2 cellular contexts compared by ENCODE assay signal in the genomic region with DNA sequence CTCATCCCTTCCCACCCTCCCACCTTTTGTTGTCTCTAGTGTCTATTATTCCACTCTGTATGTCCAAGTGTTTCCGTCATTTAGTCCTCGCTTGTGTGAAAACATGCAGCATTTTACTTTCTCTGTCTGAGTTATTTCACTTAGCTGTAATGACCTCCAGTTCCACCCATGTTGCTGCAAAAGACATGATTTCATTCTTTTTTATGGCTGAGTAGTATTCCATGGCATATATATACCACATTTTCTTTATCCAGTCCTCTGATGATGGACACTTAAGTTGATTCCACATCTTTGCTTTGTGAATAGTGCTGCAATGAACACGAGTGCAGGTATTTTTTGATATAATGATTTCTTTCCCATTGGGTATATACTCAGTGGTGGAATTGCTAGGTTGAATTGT.
TF ChIP-seq lines count a peak whose summit lies in the region.

No MANE protein-coding gene starts in this region.

TF ChIP-seq in SK-N-SH treated with all-trans-retinoic acid at 6 μM for 48 hours, 23 proteins besides CTCF, POLR2A, EP300 and RAD21 (continued from another document):
- TF ChIP-seq PATZ1 (CRISPR knock-in tag; IDR thresholded peaks at IDR 0.05; ENCODE audit: borderline replicate concordance), result no peak
- TF ChIP-seq ZNF8 (CRISPR knock-in tag; IDR thresholded peaks at IDR 0.05), result peak; percentile 72; the same call in 1 of the 2 replicates
- TF ChIP-seq TCF4 (CRISPR knock-in tag; IDR thresholded peaks at IDR 0.05; ENCODE audit: borderline replicate concordance), result no peak
- TF ChIP-seq CSDC2 (CRISPR knock-in tag; IDR thresholded peaks at IDR 0.05), result no peak
- TF ChIP-seq, protein P1, sequence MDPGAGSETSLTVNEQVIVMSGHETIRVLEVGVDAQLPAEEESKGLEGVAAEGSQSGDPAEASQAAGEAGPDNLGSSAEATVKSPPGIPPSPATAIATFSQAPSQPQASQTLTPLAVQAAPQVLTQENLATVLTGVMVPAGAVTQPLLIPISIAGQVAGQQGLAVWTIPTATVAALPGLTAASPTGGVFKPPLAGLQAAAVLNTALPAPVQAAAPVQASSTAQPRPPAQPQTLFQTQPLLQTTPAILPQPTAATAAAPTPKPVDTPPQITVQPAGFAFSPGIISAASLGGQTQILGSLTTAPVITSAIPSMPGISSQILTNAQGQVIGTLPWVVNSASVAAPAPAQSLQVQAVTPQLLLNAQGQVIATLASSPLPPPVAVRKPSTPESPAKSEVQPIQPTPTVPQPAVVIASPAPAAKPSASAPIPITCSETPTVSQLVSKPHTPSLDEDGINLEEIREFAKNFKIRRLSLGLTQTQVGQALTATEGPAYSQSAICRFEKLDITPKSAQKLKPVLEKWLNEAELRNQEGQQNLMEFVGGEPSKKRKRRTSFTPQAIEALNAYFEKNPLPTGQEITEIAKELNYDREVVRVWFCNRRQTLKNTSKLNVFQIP (CRISPR knock-in tag; IDR thresholded peaks at IDR 0.05; ENCODE audit: borderline replicate concordance, low read depth), result no peak
- TF ChIP-seq, protein P2, sequence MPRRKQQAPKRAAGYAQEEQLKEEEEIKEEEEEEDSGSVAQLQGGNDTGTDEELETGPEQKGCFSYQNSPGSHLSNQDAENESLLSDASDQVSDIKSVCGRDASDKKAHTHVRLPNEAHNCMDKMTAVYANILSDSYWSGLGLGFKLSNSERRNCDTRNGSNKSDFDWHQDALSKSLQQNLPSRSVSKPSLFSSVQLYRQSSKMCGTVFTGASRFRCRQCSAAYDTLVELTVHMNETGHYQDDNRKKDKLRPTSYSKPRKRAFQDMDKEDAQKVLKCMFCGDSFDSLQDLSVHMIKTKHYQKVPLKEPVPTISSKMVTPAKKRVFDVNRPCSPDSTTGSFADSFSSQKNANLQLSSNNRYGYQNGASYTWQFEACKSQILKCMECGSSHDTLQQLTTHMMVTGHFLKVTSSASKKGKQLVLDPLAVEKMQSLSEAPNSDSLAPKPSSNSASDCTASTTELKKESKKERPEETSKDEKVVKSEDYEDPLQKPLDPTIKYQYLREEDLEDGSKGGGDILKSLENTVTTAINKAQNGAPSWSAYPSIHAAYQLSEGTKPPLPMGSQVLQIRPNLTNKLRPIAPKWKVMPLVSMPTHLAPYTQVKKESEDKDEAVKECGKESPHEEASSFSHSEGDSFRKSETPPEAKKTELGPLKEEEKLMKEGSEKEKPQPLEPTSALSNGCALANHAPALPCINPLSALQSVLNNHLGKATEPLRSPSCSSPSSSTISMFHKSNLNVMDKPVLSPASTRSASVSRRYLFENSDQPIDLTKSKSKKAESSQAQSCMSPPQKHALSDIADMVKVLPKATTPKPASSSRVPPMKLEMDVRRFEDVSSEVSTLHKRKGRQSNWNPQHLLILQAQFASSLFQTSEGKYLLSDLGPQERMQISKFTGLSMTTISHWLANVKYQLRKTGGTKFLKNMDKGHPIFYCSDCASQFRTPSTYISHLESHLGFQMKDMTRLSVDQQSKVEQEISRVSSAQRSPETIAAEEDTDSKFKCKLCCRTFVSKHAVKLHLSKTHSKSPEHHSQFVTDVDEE (CRISPR knock-in tag; IDR thresholded peaks at IDR 0.05), result no peak
- TF ChIP-seq PPARA (CRISPR knock-in tag; IDR thresholded peaks at IDR 0.05; ENCODE audit: borderline replicate concordance), result no peak
TF ChIP-seq in SK-N-SH treated with all-trans-retinoic acid at 6 μM for 48 hours: peak in this region for 1.

TF ChIP-seq in SK-N-SH, 30 proteins besides CTCF, POLR2A, EP300 and RAD21 (continued from another document):
- no peak for TF ChIP-seq REST (IDR thresholded peaks at IDR 0.05; ENCODE audit: low read depth, low read length)
- no peak for TF ChIP-seq ELF1 (IDR thresholded peaks at IDR 0.05)
- TF ChIP-seq, protein P3, sequence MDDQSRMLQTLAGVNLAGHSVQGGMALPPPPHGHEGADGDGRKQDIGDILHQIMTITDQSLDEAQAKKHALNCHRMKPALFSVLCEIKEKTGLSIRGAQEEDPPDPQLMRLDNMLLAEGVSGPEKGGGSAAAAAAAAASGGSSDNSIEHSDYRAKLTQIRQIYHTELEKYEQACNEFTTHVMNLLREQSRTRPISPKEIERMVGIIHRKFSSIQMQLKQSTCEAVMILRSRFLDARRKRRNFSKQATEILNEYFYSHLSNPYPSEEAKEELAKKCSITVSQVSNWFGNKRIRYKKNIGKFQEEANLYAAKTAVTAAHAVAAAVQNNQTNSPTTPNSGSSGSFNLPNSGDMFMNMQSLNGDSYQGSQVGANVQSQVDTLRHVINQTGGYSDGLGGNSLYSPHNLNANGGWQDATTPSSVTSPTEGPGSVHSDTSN (IDR thresholded peaks at IDR 0.05), result no peak
- no peak for TF ChIP-seq JUND (IDR thresholded peaks at IDR 0.05)
- TF ChIP-seq GABPA (IDR thresholded peaks at IDR 0.05; ENCODE audit: low read depth), result no peak
- no peak for TF ChIP-seq MAX (IDR thresholded peaks at IDR 0.05; ENCODE audit: low read depth)
- no peak for TF ChIP-seq POLR2AphosphoS5 (IDR thresholded peaks at IDR 0.05; ENCODE audit: low read depth, low read length)
